ENCODE assay signal across 8 cellular contexts in genomic region chr2:144452169-144453038, GRCh38.
DNase-seq lines count a peak whose midpoint lies in the region; ATAC-seq and TF ChIP-seq lines count a peak whose summit lies in the region.

No MANE protein-coding gene starts in this region.

- H3K9me3 ChIP-seq in aorta (ENCODE audit: control insufficient read depth, low read length), result no peaks in the 10 kb centered on the region

- intact Hi-C loops in aorta (cut with DNase I), result no loop called here

- H3K4me1 ChIP-seq in aorta (ENCODE audit: control insufficient read depth in 1 of 2, insufficient read depth in 2 of 2, low read length in 2 of 2), result peaks cover 2 to 8% of the 10 kb centered on the region in 2 donors

- no peak for ATAC-seq in activated naive CD4-positive, alpha-beta T cell treated with anti-CD3 and anti-CD28 coated beads, Interleukin-2, amount 50 U/mL, for 72 hours
- ATAC-seq in aorta (ENCODE audit: low FRiP score), result peak; percentile 57
- ATAC-seq in GM19463 (IDR thresholded peaks at IDR 0.05; ENCODE audit: unreplicated experiment), result no peak

- no peaks in the 10 kb centered on the region for H3K36me3 Mint-ChIP-seq in activated naive CD4-positive, alpha-beta T cell treated with anti-CD3 and anti-CD28 coated beads, Interleukin-2, amount 50 U/mL, for 24 hours
- no peaks in the 10 kb centered on the region for H3K36me3 Mint-ChIP-seq in activated naive CD4-positive, alpha-beta T cell treated with anti-CD3 and anti-CD28 coated beads, Interleukin-2, amount 50 U/mL, for 72 hours
- H3K36me3 Mint-ChIP-seq in brain, result peaks cover 18% of the 10 kb centered on the region

- peak overlapping the region; percentile 13 to 76 for H3K27ac ChIP-seq in aorta (ENCODE audit: low read depth in 1 of 2, low read length in 2 of 2)

- no peaks in the 10 kb centered on the region for H3K9me3 Mint-ChIP-seq in activated naive CD4-positive, alpha-beta T cell treated with anti-CD3 and anti-CD28 coated beads, Interleukin-2, amount 50 U/mL, for 24 hours
- no peaks in the 10 kb centered on the region for H3K9me3 Mint-ChIP-seq in activated naive CD4-positive, alpha-beta T cell treated with anti-CD3 and anti-CD28 coated beads, Interleukin-2, amount 50 U/mL, for 72 hours
- no peaks in the 10 kb centered on the region for H3K9me3 Mint-ChIP-seq in brain

- H3K27me3 Mint-ChIP-seq in activated naive CD4-positive, alpha-beta T cell treated with anti-CD3 and anti-CD28 coated beads, Interleukin-2, amount 50 U/mL, for 24 hours, result peaks cover 18% of the 10 kb centered on the region
- H3K27me3 Mint-ChIP-seq in brain, result peaks cover 6% of the 10 kb centered on the region

- H3K27me3 ChIP-seq in aorta (ENCODE audit: control insufficient read depth in 1 of 2, insufficient read depth in 2 of 2, low read length in 1 of 2), result no peaks in the 10 kb centered on the region

- WGBS in aorta, 2 donors, result 2 to 4% methylated on average over 15 of the region's 15 CpGs

- peak overlapping the region; percentile 61 to 87 for H3K4me3 ChIP-seq in aorta (ENCODE audit: low read length in 2 of 2)

- no peak for TF ChIP-seq CTCF in brain (conservative IDR thresholded peaks at IDR 0.05)

- no peak for DNase-seq in activated naive CD4-positive, alpha-beta T cell treated with anti-CD3 and anti-CD28 coated beads, Interleukin-2, amount 50 U/mL, for 72 hours (ENCODE audit: low spot score in 2 of 2)
- DNase-seq in lung microvascular endothelial cell (ENCODE audit: low read depth in 2 of 2) (peak; percentile 48 to 73), aorta (no peak), COLO668 (lab: John Stamatoyannopoulos, UW; ENCODE audit: unreplicated experiment) (no peak), DMS79 treated with DMSO at 0.1 percent for 48 hours (lab: John Stamatoyannopoulos, UW) (no peak)

- peaks cover 31% of the 10 kb centered on the region for H3K4me1 Mint-ChIP-seq in activated naive CD4-positive, alpha-beta T cell treated with anti-CD3 and anti-CD28 coated beads, Interleukin-2, amount 50 U/mL, for 24 hours
- peaks cover 92% of the 10 kb centered on the region for H3K4me1 Mint-ChIP-seq in brain

- no peak overlapping the region for H3K27ac Mint-ChIP-seq in activated naive CD4-positive, alpha-beta T cell treated with anti-CD3 and anti-CD28 coated beads, Interleukin-2, amount 50 U/mL, for 24 hours
- no peak overlapping the region for H3K27ac Mint-ChIP-seq in activated naive CD4-positive, alpha-beta T cell treated with anti-CD3 and anti-CD28 coated beads, Interleukin-2, amount 50 U/mL, for 72 hours
- H3K27ac Mint-ChIP-seq in brain, result peak overlapping the region; percentile 54 to 95 (median 68)

- no peaks in the 10 kb centered on the region for H3K36me3 ChIP-seq in aorta (ENCODE audit: control insufficient read depth in 1 of 2, insufficient read depth in 2 of 2, low read length in 1 of 2)

- peak overlapping the region; percentile 52 for H3K4me3 Mint-ChIP-seq in activated naive CD4-positive, alpha-beta T cell treated with anti-CD3 and anti-CD28 coated beads, Interleukin-2, amount 50 U/mL, for 24 hours
- H3K4me3 Mint-ChIP-seq in brain, result peak overlapping the region; percentile 71 to 84 (median 79)

Comparison
In these comparisons a context has a peak if more than half of its experiments do, and no peak if none do; other contexts are left out.
1. H3K27ac Mint-ChIP-seq: peak in brain (5 of 5); none in activated naive CD4-positive, alpha-beta T cell treated with anti-CD3 and anti-CD28 coated beads, Interleukin-2, amount 50 U/mL, for 24 hours (single experiment) and activated naive CD4-positive, alpha-beta T cell treated with anti-CD3 and anti-CD28 coated beads, Interleukin-2, amount 50 U/mL, for 72 hours (0 of 2).
2. DNase-seq: peak in lung microvascular endothelial cell (2 of 2); none in activated naive CD4-positive, alpha-beta T cell treated with anti-CD3 and anti-CD28 coated beads, Interleukin-2, amount 50 U/mL, for 72 hours (0 of 2), aorta (0 of 2), COLO668 (single experiment) and DMS79 treated with DMSO at 0.1 percent for 48 hours (single experiment).